Comparison of ENCODE assay signal across 8 cellular contexts in genomic region chr7:726084-726853, GRCh38. TPM values are rescaled to one million over a fixed set of nuclear protein-coding genes. Genes with fewer than 3 reads are reported as not detected.
A peak's percentile ranks its signal among the peaks of the same experiment; 100 is the strongest.
DNase-seq lines count a peak whose midpoint lies in the region; ATAC-seq lines count a peak whose summit lies in the region.

DNAAF5 (plus strand) TSS chr7:726699; CDS start chr7:726721, 22 bp downstream.

- DNase-seq in DMS114 treated with DMSO at 0.1 percent for 48 hours (lab: John Stamatoyannopoulos, UW; ENCODE audit: unreplicated experiment) (peak; percentile 82), HuH-7 (ENCODE audit: low spot score) (peak; percentile 95), OCI-M2 (lab: John Stamatoyannopoulos, UW; ENCODE audit: unreplicated experiment) (peak; percentile 31), myocyte (ENCODE audit: low read depth) (peak; percentile 93)
- peak; percentile 85 for DNase-seq in activated T-cell treated with anti-CD3 and anti-CD28 coated beads, Interleukin-2, amount 50 U/mL, for 1 hour
- peak; percentile 74 to 89 for DNase-seq in stimulated activated CD8-positive, alpha-beta memory T cell treated with anti-CD3 and anti-CD28 coated beads, Interleukin-7, amount 100 ng/mL, for 4 hours (ENCODE audit: low read depth in 2 of 2)

- ATAC-seq in GM21526 (IDR thresholded peaks at IDR 0.05; ENCODE audit: low FRiP score, unreplicated experiment) (peak; percentile 83), esophagus mucosa (peak; percentile 88)

RNA-seq across cellular contexts. Expression of gene DNAAF5, which starts in this region (rescaled TPM):
- total RNA-seq in esophagus mucosa (21.8 TPM), myocyte (38.2 and 40.9 TPM in 2 replicates)
- 24.9 TPM for polyA plus RNA-seq in myocyte (2012)

Comparison
In these comparisons a context has a peak if more than half of its experiments do, and no peak if none do; other contexts are left out.
1. Peak in every context shown above with its lines: DNase-seq and ATAC-seq.
2. DNase-seq: peak in every context shown above with its lines; median percentile 95 in HuH-7; 93 in myocyte; 85 in activated T-cell treated with anti-CD3 and anti-CD28 coated beads, Interleukin-2, amount 50 U/mL, for 1 hour; 82 in DMS114 treated with DMSO at 0.1 percent for 48 hours; 82 in stimulated activated CD8-positive, alpha-beta memory T cell treated with anti-CD3 and anti-CD28 coated beads, Interleukin-7, amount 100 ng/mL, for 4 hours; 31 in OCI-M2.